Comparison of ENCODE assay signal across 19 cellular contexts in the genomic region with DNA sequence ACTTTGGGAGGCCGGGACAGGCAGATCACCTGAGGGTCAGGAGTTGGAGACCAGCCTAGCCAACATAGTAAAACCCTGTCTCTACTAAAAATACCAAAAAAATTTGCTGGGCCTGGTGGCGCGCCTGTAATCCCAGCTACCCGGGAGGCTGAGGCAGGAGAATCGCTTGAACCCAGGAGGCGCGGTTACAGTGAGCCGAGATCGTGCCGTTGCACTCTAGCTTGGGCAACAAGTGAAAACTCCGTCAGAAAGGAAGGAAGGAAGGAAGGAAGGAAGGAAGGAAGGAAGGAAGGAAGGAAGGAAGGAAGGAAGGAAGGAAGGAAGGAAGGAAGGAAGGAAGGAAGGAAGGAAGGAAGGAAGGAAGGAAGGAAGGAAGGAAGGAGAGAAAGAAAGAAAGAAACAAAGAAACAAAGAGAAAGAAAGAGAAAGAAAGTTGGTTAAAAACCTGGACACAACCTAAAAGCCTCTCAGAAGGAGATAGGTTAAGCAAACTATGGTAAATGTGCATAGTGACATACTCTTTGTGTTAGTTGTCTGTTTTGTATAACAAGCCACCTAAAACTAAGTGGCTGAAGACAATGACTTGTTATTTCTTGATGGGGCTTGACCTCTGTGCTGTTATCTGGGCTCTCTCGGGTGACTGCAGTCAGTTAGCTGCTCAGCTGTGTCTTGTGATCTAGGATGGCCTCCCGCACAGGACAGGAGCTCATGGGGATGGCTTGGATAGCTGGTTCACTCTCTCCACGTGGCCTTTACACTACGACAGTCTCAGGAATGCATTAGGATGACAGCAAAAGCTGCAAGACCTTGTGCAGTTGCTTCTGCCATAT. TPM values are rescaled to one million over a fixed set of nuclear protein-coding genes. Genes with fewer than 3 reads are reported as not detected.
DNase-seq lines count a peak whose midpoint lies in the region; FAIRE-seq and TF ChIP-seq lines count a peak whose summit lies in the region.
"Had no signal": no experiment of that assay in that cellular context is flagged by ENCODE, and none has a peak within 500 bp of the region (broad histone marks: within the 10 kb centered on the region; RNA-seq: fewer than 3 reads in every experiment).

No MANE protein-coding gene starts in this region.

- peak overlapping the region; percentile 99 for H3K27ac ChIP-seq in A673 (ENCODE audit: low read depth, low read length, poor library complexity, severe bottlenecking)
- H3K27ac ChIP-seq: C4-2B, GM23248 had no signal

- H3K27ac Mint-ChIP-seq in endothelial cell (ENCODE audit: unreplicated experiment): no peak overlapping the region
- H3K27ac Mint-ChIP-seq in progenitor cell of endocrine pancreas: peak overlapping the region; percentile 85
- no peak overlapping the region for H3K27ac Mint-ChIP-seq in activated CD4-positive, alpha-beta T cell treated with anti-CD3 and anti-CD28 coated beads, Interleukin-2, amount 10 ng/mL, durations not matched to agents 7 days and 5 days
- H3K27ac Mint-ChIP-seq: CD4-positive, alpha-beta memory T cell; H9; IgD-negative memory B cell had no signal

- TF ChIP-seq CTCF in A673 (conservative IDR thresholded peaks at IDR 0.05; ENCODE audit: low read depth, low read length) (no peak), endothelial cell (IDR thresholded peaks at IDR 0.05; ENCODE audit: unreplicated experiment) (no peak), progenitor cell of endocrine pancreas (IDR thresholded peaks at IDR 0.05; ENCODE audit: unreplicated experiment) (no peak)

- BruUV-seq in A673 (replicated peaks; lab: Mats Ljungman, UMichigan): TSS peak; percentile 53

- no peak for FAIRE-seq in GM19239 (lab: Jason Lieb, UNC)
- FAIRE-seq: D721Med, G401.6, GM12891 had no signal

- peak overlapping the region; percentile 11 for H3K4me3 ChIP-seq in A673 (ENCODE audit: low read depth, low read length, poor library complexity, severe bottlenecking)
- H3K4me3 ChIP-seq: GM23248 had no signal

- H3K9me3 Mint-ChIP-seq in endothelial cell (ENCODE audit: unreplicated experiment) (peaks cover 7% of the 10 kb centered on the region), progenitor cell of endocrine pancreas (ENCODE audit: low read depth) (peaks cover 7% of the 10 kb centered on the region)
- H3K9me3 Mint-ChIP-seq in activated CD4-positive, alpha-beta T cell treated with anti-CD3 and anti-CD28 coated beads, Interleukin-2, amount 10 ng/mL, durations not matched to agents 7 days and 5 days: peaks cover 12% of the 10 kb centered on the region

- H3K36me3 Mint-ChIP-seq in endothelial cell (ENCODE audit: low read depth, unreplicated experiment) (peaks cover 6% of the 10 kb centered on the region), progenitor cell of endocrine pancreas (ENCODE audit: insufficient read depth) (no peaks in the 10 kb centered on the region)
- no peaks in the 10 kb centered on the region for H3K36me3 Mint-ChIP-seq in activated CD4-positive, alpha-beta T cell treated with anti-CD3 and anti-CD28 coated beads, Interleukin-2, amount 10 ng/mL, durations not matched to agents 7 days and 5 days (ENCODE audit: low read depth)
- H3K36me3 Mint-ChIP-seq: CD4-positive, alpha-beta memory T cell; IgD-negative memory B cell had no signal

- intact Hi-C loops in A673 (cut with micrococcal nuclease; ENCODE audit: unreplicated experiment): loop anchor here (1.0 to 5.0 kb wide), 6 partner anchors 55 to 1168 kb away; no protein-coding TSS in a partner anchor

- H3K4me1 Mint-ChIP-seq in endothelial cell (ENCODE audit: unreplicated experiment) (peaks cover 4% of the 10 kb centered on the region), progenitor cell of endocrine pancreas (ENCODE audit: low read depth) (no peaks in the 10 kb centered on the region)
- no peaks in the 10 kb centered on the region for H3K4me1 Mint-ChIP-seq in activated CD4-positive, alpha-beta T cell treated with anti-CD3 and anti-CD28 coated beads, Interleukin-2, amount 10 ng/mL, durations not matched to agents 7 days and 5 days
- H3K4me1 Mint-ChIP-seq: CD4-positive, alpha-beta memory T cell had no signal

- in situ Hi-C loops in SK-MEL-5 (cut with HindIII; ENCODE audit: low pct_unique_long_range_greater_than_20kb, low sequenced_read_pairs): loop anchor here (25.0 kb wide), 1 partner anchor 243 kb away; no protein-coding TSS in a partner anchor

- CTCF ChIA-PET in A673 (lab: Charles Lee): interaction anchor here (0.7 to 1.4 kb wide), 3 partner anchors 17 to 246 kb away, joined by 5 to 11 read pairs (median 6); no protein-coding TSS in a partner anchor
- CTCF ChIA-PET in activated CD4-positive, alpha-beta T cell treated with anti-CD3 and anti-CD28 coated beads, Interleukin-2, amount 10 ng/mL, durations not matched to agents 7 days and 5 days (lab: Charles Lee): no interaction called here

- peak; percentile 91 for DNase-seq in A673 (ENCODE audit: low spot score)
- peak; percentile 41 for DNase-seq in SK-MEL-5 (ENCODE audit: low read depth, low spot score)
- no peak for DNase-seq in endothelial cell (ENCODE audit: low spot score)
- no peak for DNase-seq in progenitor cell of endocrine pancreas (ENCODE audit: low spot score, unreplicated experiment)
- DNase-seq in activated CD4-positive, alpha-beta T cell treated with anti-CD3 and anti-CD28 coated beads, Interleukin-2, amount 10 ng/mL, durations not matched to agents 7 days and 5 days: no peak
- DNase-seq in activated naive CD4-positive, alpha-beta T cell treated with Interleukin-2 at 50 U/mL for 16 hours: no peak
- DNase-seq in GM19239 (ENCODE audit: insufficient read length, low spot score): no peak
- DNase-seq: BE2C; CD4-positive, alpha-beta memory T cell; DMS153; DMS79 treated with DMSO at 0.1 percent for 48 hours; EL; GM23248; H9 had no signal

- no peaks in the 10 kb centered on the region for H3K36me3 ChIP-seq in A673 (ENCODE audit: insufficient read depth, low read length, poor library complexity, severe bottlenecking)
- H3K36me3 ChIP-seq: BE2C had no signal

- H3K9me3 ChIP-seq in A673 (ENCODE audit: low read depth, low read length, poor library complexity, severe bottlenecking): peaks cover 24% of the 10 kb centered on the region
- H3K9me3 ChIP-seq: BE2C had no signal

- POLR2A ChIA-PET in A673 (lab: Charles Lee; ENCODE audit: low non-redundant PET): interaction anchor here (0.7 to 1.3 kb wide), 4 partner anchors 153 to 246 kb away, joined by 3 to 11 read pairs (median 8); no protein-coding TSS in a partner anchor
- POLR2A ChIA-PET in activated CD4-positive, alpha-beta T cell treated with anti-CD3 and anti-CD28 coated beads, Interleukin-2, amount 10 ng/mL, durations not matched to agents 7 days and 5 days (lab: Charles Lee): no interaction called here

- H3K27me3 Mint-ChIP-seq in endothelial cell (ENCODE audit: unreplicated experiment): peaks cover 7% of the 10 kb centered on the region
- peaks cover 18% of the 10 kb centered on the region for H3K27me3 Mint-ChIP-seq in progenitor cell of endocrine pancreas
- H3K27me3 Mint-ChIP-seq in activated CD4-positive, alpha-beta T cell treated with anti-CD3 and anti-CD28 coated beads, Interleukin-2, amount 10 ng/mL, durations not matched to agents 7 days and 5 days: peaks cover 6% of the 10 kb centered on the region

- no peaks in the 10 kb centered on the region for H3K27me3 ChIP-seq in A673 (replicated peaks; ENCODE audit: insufficient read depth, low read depth, low read length, poor library complexity)

- H3K4me3 Mint-ChIP-seq in endothelial cell (ENCODE audit: unreplicated experiment) (peak overlapping the region; percentile 42), progenitor cell of endocrine pancreas (ENCODE audit: low read depth) (no peak overlapping the region)
- H3K4me3 Mint-ChIP-seq in activated CD4-positive, alpha-beta T cell treated with anti-CD3 and anti-CD28 coated beads, Interleukin-2, amount 10 ng/mL, durations not matched to agents 7 days and 5 days: no peak overlapping the region
- H3K4me3 Mint-ChIP-seq: CD4-positive, alpha-beta memory T cell; H9; IgD-negative memory B cell had no signal

- peaks cover 39% of the 10 kb centered on the region for H3K4me1 ChIP-seq in A673 (ENCODE audit: insufficient read depth, low read length, poor library complexity, severe bottlenecking)
- H3K4me1 ChIP-seq: BE2C had no signal

RNA-seq across cellular contexts. Expression of a gene that starts 8.0 kb away (rescaled TPM):
- total RNA-seq in A673 (2021) (194 and 202 TPM in 2 replicates), endothelial cell (ENCODE audit: unreplicated experiment) (132 TPM), progenitor cell of endocrine pancreas (81.6 and 88.0 TPM in 2 replicates)
- 161 and 191 TPM in 2 replicates for total RNA-seq in SK-MEL-5 (2014; rRNA removed; shearing (Covaris generic))
- 117 and 156 TPM in 2 replicates for polyA plus RNA-seq in SK-MEL-5 (2015; cell fraction: cytosol; rRNA removed)
- 66.9 and 85.6 TPM in 2 replicates for polyA plus RNA-seq in SK-MEL-5 (2015; cell fraction: nucleus; rRNA removed)
- total RNA-seq in activated CD4-positive, alpha-beta T cell treated with anti-CD3 and anti-CD28 coated beads, Interleukin-2, amount 10 ng/mL, durations not matched to agents 7 days and 5 days: under 1 TPM in 1 of 2 experiments, not detected in 1; 0.08 TPM
- polyA plus RNA-seq: IgD-negative memory B cell had no signal

Comparison
In these comparisons a context has a peak if more than half of its experiments do, and no peak if none do; other contexts are left out.
1. DNase-seq: peak in A673 (single experiment) and SK-MEL-5 (single experiment); none in endothelial cell (single experiment), progenitor cell of endocrine pancreas (single experiment), activated CD4-positive, alpha-beta T cell treated with anti-CD3 and anti-CD28 coated beads, Interleukin-2, amount 10 ng/mL, durations not matched to agents 7 days and 5 days (single experiment), activated naive CD4-positive, alpha-beta T cell treated with Interleukin-2 at 50 U/mL for 16 hours (single experiment) and GM19239 (single experiment).
2. RNA of a gene that starts 8.0 kb away (total RNA-seq): 194 to 202 TPM in A673, 161 to 191 TPM in SK-MEL-5, 132 TPM in endothelial cell (single experiment) and 81.6 to 88.0 TPM in progenitor cell of endocrine pancreas; 0.08 TPM in activated CD4-positive, alpha-beta T cell treated with anti-CD3 and anti-CD28 coated beads, Interleukin-2, amount 10 ng/mL, durations not matched to agents 7 days and 5 days; every median in the first group is over 10 times any median in the second.